In the genomic region with DNA sequence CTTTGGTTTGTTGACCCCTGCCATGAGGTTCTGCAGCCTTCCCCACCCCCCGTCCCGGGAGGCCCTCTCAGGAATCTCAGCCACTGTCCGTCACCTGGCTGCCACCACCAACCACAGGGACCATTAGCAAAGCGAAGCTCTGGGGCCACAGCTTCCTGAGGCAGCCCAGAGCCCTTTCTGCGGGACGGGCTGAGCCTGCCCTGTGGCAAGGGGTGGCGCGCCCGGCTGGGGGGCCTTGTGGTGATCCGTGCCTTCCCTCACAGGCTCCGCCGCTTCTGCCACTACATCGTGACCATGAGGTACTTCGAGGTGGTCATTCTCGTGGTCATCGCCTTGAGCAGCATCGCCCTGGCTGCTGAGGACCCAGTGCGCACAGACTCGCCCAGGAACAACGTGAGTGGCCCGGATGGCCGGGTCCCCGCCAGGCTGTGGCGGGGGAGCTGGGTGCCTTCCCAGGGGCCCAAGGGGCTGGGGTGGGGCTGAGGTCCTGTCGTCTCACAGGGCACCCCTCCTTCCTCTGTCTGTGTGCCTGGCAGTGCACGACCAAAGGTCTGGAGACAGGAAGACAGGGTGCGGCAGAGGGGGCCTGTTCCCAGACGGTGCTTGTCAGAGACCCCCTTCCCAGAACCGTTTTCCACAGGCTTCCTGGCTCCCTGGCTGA, we compare ENCODE assay signal across 26 cellular contexts.
A peak's percentile ranks its signal among the peaks of the same experiment; 100 is the strongest.
DNase-seq lines count a peak whose midpoint lies in the region; ATAC-seq and TF ChIP-seq lines count a peak whose summit lies in the region.
"Had no signal": no experiment of that assay in that cellular context is flagged by ENCODE, and none has a peak within 500 bp of the region (broad histone marks: within the 10 kb centered on the region; RNA-seq: fewer than 3 reads in every experiment).

No MANE protein-coding gene starts in this region.

- no peaks in the 10 kb centered on the region for H3K36me3 Mint-ChIP-seq in activated CD4-positive, alpha-beta memory T cell treated with anti-CD3 and anti-CD28 coated beads, Interleukin-2, amount 10 ng/mL, durations not matched to agents 7 days and 5 days (ENCODE audit: low read depth)
- H3K36me3 Mint-ChIP-seq: CD8-positive, alpha-beta T cell; memory B cell; neural progenitor cell had no signal

- no peaks in the 10 kb centered on the region for H3K9me3 ChIP-seq in testis
- H3K9me3 ChIP-seq: heart left ventricle, right lobe of liver had no signal

- peak; percentile 50 for DNase-seq in activated CD8-positive, alpha-beta memory T cell treated with anti-CD3 and anti-CD28 coated beads for 24 hours
- DNase-seq in activated CD8-positive, alpha-beta memory T cell treated with anti-CD3 and anti-CD28 coated beads, Interleukin-2, amount 50 U/mL, for 4 hours = no peak
- peak; percentile 10 for DNase-seq in activated CD4-positive, alpha-beta memory T cell treated with anti-CD3 and anti-CD28 coated beads, Interleukin-2, amount 10 ng/mL, durations not matched to agents 7 days and 5 days
- DNase-seq in left lobe of liver (ENCODE audit: low spot score) = peak; percentile 36
- peak; percentile 10 for DNase-seq in testis
- no peak for DNase-seq in GM03348 (ENCODE audit: low spot score)
- no peak for DNase-seq in NCI-H146 (lab: John Stamatoyannopoulos, UW)
- DNase-seq in NCI-H526 (lab: John Stamatoyannopoulos, UW) = no peak
- DNase-seq: activated naive CD4-positive, alpha-beta T cell treated with anti-CD3 and anti-CD28 coated beads, Interleukin-2, amount 50 U/mL, for 16 hours; amniotic stem cell; brain microvascular endothelial cell; foreskin fibroblast; NCI-H1105; NCI-H2029; NCI-H226; NCI-H82; stimulated activated CD4-positive, alpha-beta T cell treated with anti-CD3 and anti-CD28 coated beads, Interleukin-15, amount 100 ng/mL, for 24 hours; stimulated activated naive CD4-positive, alpha-beta T cell had no signal

- POLR2A ChIA-PET in activated CD4-positive, alpha-beta memory T cell treated with anti-CD3 and anti-CD28 coated beads, Interleukin-2, amount 10 ng/mL, durations not matched to agents 7 days and 5 days (lab: Charles Lee) = no interaction called here

- no peak overlapping the region for H3K4me3 ChIP-seq in testis
- H3K4me3 ChIP-seq: heart left ventricle, neural progenitor cell, right lobe of liver, SK-N-MC had no signal

- no peak for TF ChIP-seq CTCF in testis (IDR thresholded peaks at IDR 0.05)

- no peaks in the 10 kb centered on the region for H3K9me3 Mint-ChIP-seq in activated CD4-positive, alpha-beta memory T cell treated with anti-CD3 and anti-CD28 coated beads, Interleukin-2, amount 10 ng/mL, durations not matched to agents 7 days and 5 days
- H3K9me3 Mint-ChIP-seq: CD8-positive, alpha-beta T cell; memory B cell; neural progenitor cell had no signal

- TF ChIP-seq POLR2A in testis (IDR thresholded peaks at IDR 0.05) = no peak

- 40 to 92% methylated on average over 1 to 29 of the region's 29 CpGs for WGBS in testis, 2 donors

- H3K4me1 Mint-ChIP-seq in activated CD4-positive, alpha-beta memory T cell treated with anti-CD3 and anti-CD28 coated beads, Interleukin-2, amount 10 ng/mL, durations not matched to agents 7 days and 5 days = no peaks in the 10 kb centered on the region

- H3K27ac ChIP-seq in testis = no peak overlapping the region
- H3K27ac ChIP-seq: brain microvascular endothelial cell, heart left ventricle, neural progenitor cell, right lobe of liver, RWPE1, SK-N-MC had no signal

- intact Hi-C loops in testis (cut with DNase I; ENCODE audit: low total_unique reads) = no loop called here

- H3K27me3 Mint-ChIP-seq in activated CD4-positive, alpha-beta memory T cell treated with anti-CD3 and anti-CD28 coated beads, Interleukin-2, amount 10 ng/mL, durations not matched to agents 7 days and 5 days = no peaks in the 10 kb centered on the region

- ATAC-seq in left lobe of liver = no peak
- ATAC-seq: CD8-positive, alpha-beta T cell; esophagus mucosa; heart left ventricle; right lobe of liver had no signal

- no peaks in the 10 kb centered on the region for H3K4me1 ChIP-seq in testis
- H3K4me1 ChIP-seq: heart left ventricle, right lobe of liver had no signal

- no peaks in the 10 kb centered on the region for H3K36me3 ChIP-seq in testis (ENCODE audit: low read depth, missing control alignments)
- H3K36me3 ChIP-seq: brain microvascular endothelial cell, heart left ventricle, neural progenitor cell, right lobe of liver had no signal

- no peak overlapping the region for H3K27ac Mint-ChIP-seq in activated CD4-positive, alpha-beta memory T cell treated with anti-CD3 and anti-CD28 coated beads, Interleukin-2, amount 10 ng/mL, durations not matched to agents 7 days and 5 days
- H3K27ac Mint-ChIP-seq: CD8-positive, alpha-beta T cell; memory B cell; neural progenitor cell had no signal

- H3K4me3 Mint-ChIP-seq in activated CD4-positive, alpha-beta memory T cell treated with anti-CD3 and anti-CD28 coated beads, Interleukin-2, amount 10 ng/mL, durations not matched to agents 7 days and 5 days = no peak overlapping the region
- H3K4me3 Mint-ChIP-seq: CD8-positive, alpha-beta T cell; memory B cell; neural progenitor cell had no signal

- CTCF ChIA-PET in activated CD4-positive, alpha-beta memory T cell treated with anti-CD3 and anti-CD28 coated beads, Interleukin-2, amount 10 ng/mL, durations not matched to agents 7 days and 5 days (lab: Charles Lee) = no interaction called here

- H3K27me3 ChIP-seq in testis = no peaks in the 10 kb centered on the region
- H3K27me3 ChIP-seq: brain microvascular endothelial cell, neural progenitor cell, right lobe of liver had no signal

Comparison
In these comparisons a context has a peak if more than half of its experiments do, and no peak if none do; other contexts are left out.
1. DNase-seq: peak in activated CD8-positive, alpha-beta memory T cell treated with anti-CD3 and anti-CD28 coated beads for 24 hours (single experiment), activated CD4-positive, alpha-beta memory T cell treated with anti-CD3 and anti-CD28 coated beads, Interleukin-2, amount 10 ng/mL, durations not matched to agents 7 days and 5 days (single experiment), left lobe of liver (single experiment) and testis (single experiment); none in activated CD8-positive, alpha-beta memory T cell treated with anti-CD3 and anti-CD28 coated beads, Interleukin-2, amount 50 U/mL, for 4 hours (single experiment), GM03348 (single experiment), NCI-H146 (single experiment) and NCI-H526 (0 of 2).